ENCODE assay signal across 8 cellular contexts in the genomic region with DNA sequence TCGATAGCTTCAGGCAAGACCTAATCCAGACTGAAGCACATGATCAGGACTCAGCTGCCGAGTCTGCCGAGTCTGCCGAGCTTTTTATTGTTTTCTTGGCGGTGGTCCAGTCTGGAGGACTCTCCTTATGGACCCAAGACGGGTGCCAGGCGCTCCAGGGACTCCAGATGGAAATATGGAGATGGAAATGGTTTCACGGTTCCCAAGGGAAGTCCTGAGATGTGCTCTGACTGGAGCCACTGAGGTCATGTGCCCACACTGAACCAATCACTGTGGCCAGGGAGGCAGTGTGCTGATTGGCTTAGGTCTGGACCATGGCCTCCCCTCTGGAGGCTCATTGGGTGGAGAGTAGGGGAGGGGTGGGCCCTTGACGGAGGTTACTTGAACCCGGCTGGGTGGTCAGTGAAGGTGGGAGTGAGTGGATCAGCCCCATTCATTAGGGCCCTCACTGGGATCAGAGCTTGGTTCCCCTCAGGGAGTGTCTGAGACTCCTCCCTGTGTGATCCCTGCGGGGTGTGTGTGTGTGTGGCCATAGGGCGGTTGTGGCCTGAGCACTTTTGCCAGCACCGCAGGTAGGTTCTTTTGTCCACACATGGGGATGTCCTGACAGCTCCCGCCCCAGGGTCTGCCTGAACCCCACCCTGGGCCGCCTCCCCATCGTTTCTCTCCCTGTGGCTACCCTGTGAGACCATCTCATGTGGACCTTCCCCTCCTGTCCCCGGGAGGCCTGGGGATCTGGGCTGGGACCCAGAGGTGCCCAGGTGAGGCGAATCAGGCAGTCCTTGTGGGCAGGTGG. TPM values are rescaled to one million over a fixed set of nuclear protein-coding genes. Genes with fewer than 3 reads are reported as not detected.
DNase-seq lines count a peak whose midpoint lies in the region; ATAC-seq lines count a peak whose summit lies in the region.

No MANE protein-coding gene starts in this region.

- H3K4me1 ChIP-seq in Karpas-422 (ENCODE audit: low read length) (peaks cover 4% of the 10 kb centered on the region), iPS-15b (ENCODE audit: control insufficient read depth, insufficient read depth, low read length) (peaks cover 3% of the 10 kb centered on the region)

- no peak overlapping the region for H3K27ac ChIP-seq in Karpas-422 (ENCODE audit: low read length)

- H3K27ac Mint-ChIP-seq in activated naive CD4-positive, alpha-beta T cell treated with anti-CD3 and anti-CD28 coated beads for 36 hours, result no peak overlapping the region

- no peaks in the 10 kb centered on the region for H3K27me3 ChIP-seq in Karpas-422 (ENCODE audit: low read length)
- no peaks in the 10 kb centered on the region for H3K27me3 ChIP-seq in iPS-15b (ENCODE audit: control insufficient read depth, insufficient read depth, low read length)

- no peak overlapping the region for H3K4me2 ChIP-seq in Karpas-422 (ENCODE audit: low read depth, low read length, poor library complexity, severe bottlenecking)

- H3K27me3 Mint-ChIP-seq in activated naive CD4-positive, alpha-beta T cell treated with anti-CD3 and anti-CD28 coated beads for 36 hours (ENCODE audit: low read depth), result no peaks in the 10 kb centered on the region

- no peaks in the 10 kb centered on the region for H3K9me2 ChIP-seq in Karpas-422 (replicated peaks; ENCODE audit: insufficient read depth, low read length)

- ATAC-seq in HG03342 (IDR thresholded peaks at IDR 0.05; ENCODE audit: unreplicated experiment) (no peak), HG03025 (IDR thresholded peaks at IDR 0.05; ENCODE audit: low FRiP score, unreplicated experiment) (no peak)

- intact Hi-C loops in activated naive CD4-positive, alpha-beta T cell treated with anti-CD3 and anti-CD28 coated beads for 36 hours (cut with micrococcal nuclease), result no loop called here

- H2AFZ ChIP-seq in Karpas-422 (ENCODE audit: low read length), result no peak overlapping the region

- H4K20me1 ChIP-seq in Karpas-422 (ENCODE audit: insufficient read depth, low read depth, low read length), result no peaks in the 10 kb centered on the region

- H3K36me3 Mint-ChIP-seq in activated naive CD4-positive, alpha-beta T cell treated with anti-CD3 and anti-CD28 coated beads for 36 hours (ENCODE audit: low read depth), result peaks cover 8% of the 10 kb centered on the region

- no peak overlapping the region for H3K4me3 Mint-ChIP-seq in activated naive CD4-positive, alpha-beta T cell treated with anti-CD3 and anti-CD28 coated beads for 36 hours

- no peaks in the 10 kb centered on the region for H3K4me1 Mint-ChIP-seq in activated naive CD4-positive, alpha-beta T cell treated with anti-CD3 and anti-CD28 coated beads for 36 hours (ENCODE audit: low read depth)

- peak; percentile 72 for DNase-seq in CMK (ENCODE audit: low read depth)
- peak; percentile 75 for DNase-seq in Karpas-422
- peak; percentile 95 for DNase-seq in OCI-M1 (lab: John Stamatoyannopoulos, UW)
- no peak for DNase-seq in SKM-1 (lab: John Stamatoyannopoulos, UW; ENCODE audit: unreplicated experiment)
- no peak for DNase-seq in activated naive CD4-positive, alpha-beta T cell treated with anti-CD3 and anti-CD28 coated beads for 36 hours

- no peaks in the 10 kb centered on the region for H3K9me3 Mint-ChIP-seq in activated naive CD4-positive, alpha-beta T cell treated with anti-CD3 and anti-CD28 coated beads for 36 hours

- H3K4me3 ChIP-seq in Karpas-422 (ENCODE audit: low read length) (no peak overlapping the region), iPS-15b (ENCODE audit: low read depth, low read length) (peak overlapping the region; percentile 66)

- CTCF ChIA-PET in activated naive CD4-positive, alpha-beta T cell treated with anti-CD3 and anti-CD28 coated beads for 36 hours (lab: Charles Lee), result no interaction called here

- H3K36me3 ChIP-seq in Karpas-422 (ENCODE audit: insufficient read depth, low read length) (peaks cover 3% of the 10 kb centered on the region; the same call in 1 of the 2 replicates), iPS-15b (ENCODE audit: control insufficient read depth, insufficient read depth, low read length) (peaks cover 7% of the 10 kb centered on the region)

- H3K9me3 ChIP-seq in Karpas-422 (ENCODE audit: low read length), result no peaks in the 10 kb centered on the region
- no peaks in the 10 kb centered on the region for H3K9me3 ChIP-seq in iPS-15b (ENCODE audit: control insufficient read depth, insufficient read depth, low read length)

- H3K9ac ChIP-seq in Karpas-422 (ENCODE audit: low read length) (no peak overlapping the region), iPS-15b (ENCODE audit: low read depth, low read length) (peak overlapping the region; percentile 54)

- H3K79me2 ChIP-seq in Karpas-422 (ENCODE audit: low read length), result no peaks in the 10 kb centered on the region

RNA-seq across cellular contexts. Expression of gene RPS6KA4, which starts 14.0 kb away (rescaled TPM):
- 17.1 and 38.4 TPM in 2 replicates for total RNA-seq in Karpas-422 (2014; rRNA removed; shearing (Covaris generic); ENCODE audit: low replicate concordance)
- 10 to 100 TPM; 19.1 to 21.3 TPM for total RNA-seq in activated naive CD4-positive, alpha-beta T cell treated with anti-CD3 and anti-CD28 coated beads for 36 hours

RNA-seq across cellular contexts. Expression of gene CCDC88B, which starts 33.0 kb away (rescaled TPM):
- 34.9 and 88.2 TPM in 2 replicates for total RNA-seq in Karpas-422 (2014; rRNA removed; shearing (Covaris generic); ENCODE audit: low replicate concordance)
- 10 to 100 TPM; 53.2 to 61.9 TPM for total RNA-seq in activated naive CD4-positive, alpha-beta T cell treated with anti-CD3 and anti-CD28 coated beads for 36 hours

RNA-seq across cellular contexts. Expression of gene PRDX5, which starts 55.1 kb away (rescaled TPM):
- 205 and 428 TPM in 2 replicates for total RNA-seq in Karpas-422 (2014; rRNA removed; shearing (Covaris generic); ENCODE audit: low replicate concordance)
- 100 to 1,000 TPM; 122 to 132 TPM for total RNA-seq in activated naive CD4-positive, alpha-beta T cell treated with anti-CD3 and anti-CD28 coated beads for 36 hours

RNA-seq across cellular contexts. Expression of gene TRMT112, which starts 55.6 kb away (rescaled TPM):
- total RNA-seq in Karpas-422 (2014; rRNA removed; shearing (Covaris generic); ENCODE audit: low replicate concordance), result 363 and 557 TPM in 2 replicates
- total RNA-seq in activated naive CD4-positive, alpha-beta T cell treated with anti-CD3 and anti-CD28 coated beads for 36 hours, result 100 to 1,000 TPM; 241 to 261 TPM

Comparison
In these comparisons a context has a peak if more than half of its experiments do, and no peak if none do; other contexts are left out.
1. DNase-seq: peak in CMK (single experiment), Karpas-422 (single experiment) and OCI-M1 (single experiment); none in SKM-1 (single experiment) and activated naive CD4-positive, alpha-beta T cell treated with anti-CD3 and anti-CD28 coated beads for 36 hours (single experiment).